17 cellular contexts compared by ENCODE assay signal in genomic region chr1:107870691-107871090, GRCh38.
DNase-seq lines count a peak whose midpoint lies in the region; ATAC-seq, FAIRE-seq and TF ChIP-seq lines count a peak whose summit lies in the region.
"Had no signal": no experiment of that assay in that cellular context is flagged by ENCODE, and none has a peak within 500 bp of the region (broad histone marks: within the 10 kb centered on the region; RNA-seq: fewer than 3 reads in every experiment).

No MANE protein-coding gene starts in this region.

- H3K4me1 Mint-ChIP-seq in activated T-cell treated with anti-CD3 and anti-CD28 coated beads, Interleukin-2, amount 50 U/mL, for 72 hours (ENCODE audit: low read depth): peaks cover 28% of the 10 kb centered on the region
- H3K4me1 Mint-ChIP-seq in activated T-cell treated with anti-CD3 and anti-CD28 coated beads, Interleukin-2, amount 50 U/mL, for 4 hours (ENCODE audit: low read depth): peaks cover 30% of the 10 kb centered on the region
- H3K4me1 Mint-ChIP-seq in stimulated activated effector memory CD8-positive, alpha-beta T cell treated with anti-CD3 and anti-CD28 coated beads, Interleukin-12 subunit alpha, Interleukin-12 subunit beta, amount 100 ng/mL, for 72 hours: peaks cover 30% of the 10 kb centered on the region

- ATAC-seq in activated T-cell treated with anti-CD3 and anti-CD28 coated beads, Interleukin-2, amount 50 U/mL, for 72 hours (replicated peaks in 1 of 2): no peak
- no peak for ATAC-seq in activated T-cell treated with anti-CD3 and anti-CD28 coated beads, Interleukin-2, amount 50 U/mL, for 4 hours
- no peak for ATAC-seq in stimulated activated effector memory CD8-positive, alpha-beta T cell treated with anti-CD3 and anti-CD28 coated beads, Interleukin-12 subunit alpha, Interleukin-12 subunit beta, amount 100 ng/mL, for 72 hours
- no peak for ATAC-seq in activated naive CD4-positive, alpha-beta T cell treated with anti-CD3 and anti-CD28 coated beads, Interleukin-2, amount 50 U/mL, for 72 hours
- ATAC-seq: HepG2 had no signal

- H3K4me3 ChIP-seq in bronchial epithelial cell (ENCODE audit: low read depth, low read length) (no peak overlapping the region), foreskin fibroblast (ENCODE audit: low read depth in 1 of 2, low read length in 2 of 2) (no peak overlapping the region)
- H3K4me3 ChIP-seq: smooth muscle cell had no signal

- no peaks in the 10 kb centered on the region for H3K27me3 Mint-ChIP-seq in activated T-cell treated with anti-CD3 and anti-CD28 coated beads, Interleukin-2, amount 50 U/mL, for 72 hours (ENCODE audit: low read depth)
- no peaks in the 10 kb centered on the region for H3K27me3 Mint-ChIP-seq in activated T-cell treated with anti-CD3 and anti-CD28 coated beads, Interleukin-2, amount 50 U/mL, for 4 hours (ENCODE audit: low read depth)

- H3K36me3 Mint-ChIP-seq in activated T-cell treated with anti-CD3 and anti-CD28 coated beads, Interleukin-2, amount 50 U/mL, for 72 hours (ENCODE audit: insufficient read depth in 2 of 2): peaks cover 3 to 4% of the 10 kb centered on the region in 2 donors
- peaks cover 12% of the 10 kb centered on the region for H3K36me3 Mint-ChIP-seq in activated T-cell treated with anti-CD3 and anti-CD28 coated beads, Interleukin-2, amount 50 U/mL, for 4 hours (ENCODE audit: insufficient read depth)
- no peaks in the 10 kb centered on the region for H3K36me3 Mint-ChIP-seq in stimulated activated effector memory CD8-positive, alpha-beta T cell treated with anti-CD3 and anti-CD28 coated beads, Interleukin-12 subunit alpha, Interleukin-12 subunit beta, amount 100 ng/mL, for 72 hours
- peaks cover 8 to 9% of the 10 kb centered on the region in 2 donors for H3K36me3 Mint-ChIP-seq in activated naive CD4-positive, alpha-beta T cell treated with anti-CD3 and anti-CD28 coated beads, Interleukin-2, amount 50 U/mL, for 72 hours

- no peaks in the 10 kb centered on the region for H3K36me3 ChIP-seq in bronchial epithelial cell (ENCODE audit: control insufficient read depth, insufficient read depth, low read length)

- peak overlapping the region; percentile 1 for H3K27ac Mint-ChIP-seq in activated T-cell treated with anti-CD3 and anti-CD28 coated beads, Interleukin-2, amount 50 U/mL, for 72 hours
- H3K27ac Mint-ChIP-seq in stimulated activated effector memory CD8-positive, alpha-beta T cell treated with anti-CD3 and anti-CD28 coated beads, Interleukin-12 subunit alpha, Interleukin-12 subunit beta, amount 100 ng/mL, for 72 hours: peak overlapping the region; percentile 11
- no peak overlapping the region for H3K27ac Mint-ChIP-seq in activated naive CD4-positive, alpha-beta T cell treated with anti-CD3 and anti-CD28 coated beads, Interleukin-2, amount 50 U/mL, for 72 hours

- TF ChIP-seq CTCF in bronchial epithelial cell (IDR thresholded peaks at IDR 0.05; ENCODE audit: insufficient read depth, low read length, severe bottlenecking): no peak
- no peak for TF ChIP-seq CTCF in foreskin fibroblast (IDR thresholded peaks at IDR 0.05; ENCODE audit: low read depth, low read length)

- DNase-seq in activated T-cell treated with anti-CD3 and anti-CD28 coated beads, Interleukin-2, amount 50 U/mL, for 72 hours: no peak
- DNase-seq in activated T-cell treated with anti-CD3 and anti-CD28 coated beads, Interleukin-2, amount 50 U/mL, for 4 hours: no peak
- peak; percentile 67 for DNase-seq in bronchial epithelial cell (ENCODE audit: low read depth)
- DNase-seq in foreskin fibroblast: peak; percentile 14 to 62
- no peak for DNase-seq in stimulated activated effector memory CD8-positive, alpha-beta T cell treated with anti-CD3 and anti-CD28 coated beads, Interleukin-12 subunit alpha, Interleukin-12 subunit beta, amount 100 ng/mL, for 72 hours (ENCODE audit: low spot score in 2 of 2)
- no peak for DNase-seq in ureter (ENCODE audit: low spot score)
- no peak for DNase-seq in activated gamma-delta T cell (lab: John Stamatoyannopoulos, UW)
- no peak for DNase-seq in activated naive CD4-positive, alpha-beta T cell treated with anti-CD3 and anti-CD28 coated beads, Interleukin-2, amount 50 U/mL, for 72 hours (ENCODE audit: low spot score in 2 of 2)
- DNase-seq: 8988T; activated CD4-positive, alpha-beta T cell treated with anti-CD3 and anti-CD28 coated beads for 48 hours; activated T-cell treated with anti-CD3 and anti-CD28 coated beads for 4 hours; DND-41; NCI-H82; nucleus accumbens had no signal

- no peak for FAIRE-seq in bronchial epithelial cell (lab: Jason Lieb, UNC)
- FAIRE-seq: H54, HepG2 had no signal

- peaks cover 3 to 4% of the 10 kb centered on the region in 2 donors for H3K9me3 Mint-ChIP-seq in activated T-cell treated with anti-CD3 and anti-CD28 coated beads, Interleukin-2, amount 50 U/mL, for 72 hours
- peaks cover 7% of the 10 kb centered on the region for H3K9me3 Mint-ChIP-seq in activated T-cell treated with anti-CD3 and anti-CD28 coated beads, Interleukin-2, amount 50 U/mL, for 4 hours
- H3K9me3 Mint-ChIP-seq in stimulated activated effector memory CD8-positive, alpha-beta T cell treated with anti-CD3 and anti-CD28 coated beads, Interleukin-12 subunit alpha, Interleukin-12 subunit beta, amount 100 ng/mL, for 72 hours: peaks cover 2% of the 10 kb centered on the region
- H3K9me3 Mint-ChIP-seq in activated naive CD4-positive, alpha-beta T cell treated with anti-CD3 and anti-CD28 coated beads, Interleukin-2, amount 50 U/mL, for 72 hours: peaks cover 0 to 14% of the 10 kb centered on the region in 2 donors

- H3K4me3 Mint-ChIP-seq in activated T-cell treated with anti-CD3 and anti-CD28 coated beads, Interleukin-2, amount 50 U/mL, for 72 hours: peak overlapping the region in 1 of 2 donors; percentile 2
- H3K4me3 Mint-ChIP-seq in activated T-cell treated with anti-CD3 and anti-CD28 coated beads, Interleukin-2, amount 50 U/mL, for 4 hours: no peak overlapping the region
- H3K4me3 Mint-ChIP-seq in stimulated activated effector memory CD8-positive, alpha-beta T cell treated with anti-CD3 and anti-CD28 coated beads, Interleukin-12 subunit alpha, Interleukin-12 subunit beta, amount 100 ng/mL, for 72 hours: no peak overlapping the region

- no peaks in the 10 kb centered on the region for H3K27me3 ChIP-seq in bronchial epithelial cell (ENCODE audit: control insufficient read depth, insufficient read depth, low read length)

Comparison
In these comparisons a context has a peak if more than half of its experiments do, and no peak if none do; other contexts are left out.
1. DNase-seq: peak in bronchial epithelial cell (single experiment) and foreskin fibroblast (2 of 2); none in activated T-cell treated with anti-CD3 and anti-CD28 coated beads, Interleukin-2, amount 50 U/mL, for 72 hours (0 of 2), activated T-cell treated with anti-CD3 and anti-CD28 coated beads, Interleukin-2, amount 50 U/mL, for 4 hours (single experiment), stimulated activated effector memory CD8-positive, alpha-beta T cell treated with anti-CD3 and anti-CD28 coated beads, Interleukin-12 subunit alpha, Interleukin-12 subunit beta, amount 100 ng/mL, for 72 hours (0 of 2), ureter (single experiment), activated gamma-delta T cell (single experiment) and activated naive CD4-positive, alpha-beta T cell treated with anti-CD3 and anti-CD28 coated beads, Interleukin-2, amount 50 U/mL, for 72 hours (0 of 2).
2. H3K27ac Mint-ChIP-seq: peak in activated T-cell treated with anti-CD3 and anti-CD28 coated beads, Interleukin-2, amount 50 U/mL, for 72 hours (single experiment) and stimulated activated effector memory CD8-positive, alpha-beta T cell treated with anti-CD3 and anti-CD28 coated beads, Interleukin-12 subunit alpha, Interleukin-12 subunit beta, amount 100 ng/mL, for 72 hours (single experiment); none in activated naive CD4-positive, alpha-beta T cell treated with anti-CD3 and anti-CD28 coated beads, Interleukin-2, amount 50 U/mL, for 72 hours (0 of 2).